ENCODE assay signal across 16 cellular contexts in the genomic region with DNA sequence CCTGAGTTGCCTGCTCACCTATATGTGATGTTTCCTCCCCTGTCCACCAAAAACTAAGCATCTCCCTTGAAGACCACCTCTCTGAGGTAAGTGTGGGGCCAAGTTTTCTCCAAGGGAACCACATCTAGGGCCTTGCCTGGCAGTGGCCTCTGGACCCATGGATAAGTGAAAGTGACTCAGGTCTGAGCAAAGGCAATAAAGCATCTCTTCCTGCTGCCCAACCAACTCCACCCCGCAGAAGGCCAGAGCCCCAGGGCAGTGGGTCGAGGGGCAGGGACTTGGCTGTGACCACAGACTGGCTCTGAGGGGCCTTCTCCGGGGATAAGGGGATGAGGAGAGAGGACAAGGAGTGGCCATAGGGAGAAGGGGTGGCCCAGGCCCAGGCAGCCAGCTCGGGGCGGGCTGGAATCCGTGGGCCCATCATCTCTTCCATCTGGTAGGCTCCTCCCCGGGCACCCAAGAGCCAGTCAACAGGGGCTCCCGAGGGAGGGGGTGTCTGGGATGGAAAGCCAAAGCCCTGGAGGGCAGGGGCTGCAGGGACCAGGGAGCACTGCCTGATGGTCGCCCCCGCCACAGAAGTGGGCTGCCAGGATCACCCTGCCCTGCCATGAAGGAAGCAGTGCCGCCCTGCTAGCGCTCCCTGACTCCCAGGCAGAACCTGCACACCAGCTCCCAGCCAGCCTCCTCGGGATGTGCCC. TPM values are rescaled to one million over a fixed set of nuclear protein-coding genes. Genes with fewer than 3 reads are reported as not detected.
"Had no signal": no experiment of that assay in that cellular context is flagged by ENCODE, and none has a peak within 500 bp of the region (broad histone marks: within the 10 kb centered on the region; RNA-seq: fewer than 3 reads in every experiment).

No MANE protein-coding gene starts in this region.

- H3K4me1 ChIP-seq: left lung had no signal

- H3K4me3 ChIP-seq: left lung, smooth muscle cell, thoracic aorta had no signal

- DNase-seq: activated CD4-positive, alpha-beta T cell treated with anti-CD3 and anti-CD28 coated beads for 1 hour; activated CD4-positive, alpha-beta T cell treated with anti-CD3 and anti-CD28 coated beads, Interleukin-2, amount 50 U/mL, for 4 hours; activated naive CD4-positive, alpha-beta T cell treated with Interleukin-2 at 50 U/mL for 16 hours; activated naive CD8-positive, alpha-beta T cell treated with anti-CD3 and anti-CD28 coated beads, Interleukin-2, amount 50 U/mL, for 24 hours; activated T-cell treated with anti-CD3 and anti-CD28 coated beads for 4 hours; aorta; effector CD8-positive, alpha-beta T cell; foreskin keratinocyte; naive thymus-derived CD8-positive, alpha-beta T cell; stimulated activated naive CD8-positive, alpha-beta T cell treated with anti-CD3 and anti-CD28 coated beads, Interleukin-15, amount 100 ng/mL, for 72 hours; T-helper 1 cell; T1000 had no signal

- H3K27ac ChIP-seq: foreskin keratinocyte, left lung, thoracic aorta had no signal

- H3K9me3 Mint-ChIP-seq: activated naive CD8-positive, alpha-beta T cell treated with anti-CD3 and anti-CD28 coated beads, Interleukin-2, amount 50 U/mL, for 24 hours; stimulated activated naive CD8-positive, alpha-beta T cell treated with anti-CD3 and anti-CD28 coated beads, Interleukin-15, amount 100 ng/mL, for 72 hours had no signal

- H3K36me3 Mint-ChIP-seq: naive thymus-derived CD8-positive, alpha-beta T cell had no signal

- ATAC-seq: activated naive CD8-positive, alpha-beta T cell treated with anti-CD3 and anti-CD28 coated beads, Interleukin-2, amount 50 U/mL, for 24 hours; foreskin keratinocyte; left lung; naive thymus-derived CD8-positive, alpha-beta T cell; stimulated activated naive CD8-positive, alpha-beta T cell treated with anti-CD3 and anti-CD28 coated beads, Interleukin-15, amount 100 ng/mL, for 72 hours had no signal

- H3K36me3 ChIP-seq: thoracic aorta had no signal

- H3K27me3 ChIP-seq: foreskin keratinocyte, left lung had no signal

- H3K27ac Mint-ChIP-seq: activated naive CD8-positive, alpha-beta T cell treated with anti-CD3 and anti-CD28 coated beads, Interleukin-2, amount 50 U/mL, for 24 hours had no signal

- H3K4me3 Mint-ChIP-seq: activated naive CD8-positive, alpha-beta T cell treated with anti-CD3 and anti-CD28 coated beads, Interleukin-2, amount 50 U/mL, for 24 hours; stimulated activated naive CD8-positive, alpha-beta T cell treated with anti-CD3 and anti-CD28 coated beads, Interleukin-15, amount 100 ng/mL, for 72 hours had no signal

- H3K27me3 Mint-ChIP-seq: activated naive CD8-positive, alpha-beta T cell treated with anti-CD3 and anti-CD28 coated beads, Interleukin-2, amount 50 U/mL, for 24 hours; naive thymus-derived CD8-positive, alpha-beta T cell; stimulated activated naive CD8-positive, alpha-beta T cell treated with anti-CD3 and anti-CD28 coated beads, Interleukin-15, amount 100 ng/mL, for 72 hours had no signal

- H3K9me3 ChIP-seq: left lung, thoracic aorta had no signal

- H3K4me2 ChIP-seq: smooth muscle cell had no signal

RNA-seq across cellular contexts. Expression of gene EMX1, which starts 33.4 kb away (rescaled TPM):
- total RNA-seq: aorta; foreskin keratinocyte; left lung; naive thymus-derived CD8-positive, alpha-beta T cell; smooth muscle cell; thoracic aorta; urinary bladder had no signal
